Comparison of ENCODE assay signal across 10 cellular contexts in the genomic region with DNA sequence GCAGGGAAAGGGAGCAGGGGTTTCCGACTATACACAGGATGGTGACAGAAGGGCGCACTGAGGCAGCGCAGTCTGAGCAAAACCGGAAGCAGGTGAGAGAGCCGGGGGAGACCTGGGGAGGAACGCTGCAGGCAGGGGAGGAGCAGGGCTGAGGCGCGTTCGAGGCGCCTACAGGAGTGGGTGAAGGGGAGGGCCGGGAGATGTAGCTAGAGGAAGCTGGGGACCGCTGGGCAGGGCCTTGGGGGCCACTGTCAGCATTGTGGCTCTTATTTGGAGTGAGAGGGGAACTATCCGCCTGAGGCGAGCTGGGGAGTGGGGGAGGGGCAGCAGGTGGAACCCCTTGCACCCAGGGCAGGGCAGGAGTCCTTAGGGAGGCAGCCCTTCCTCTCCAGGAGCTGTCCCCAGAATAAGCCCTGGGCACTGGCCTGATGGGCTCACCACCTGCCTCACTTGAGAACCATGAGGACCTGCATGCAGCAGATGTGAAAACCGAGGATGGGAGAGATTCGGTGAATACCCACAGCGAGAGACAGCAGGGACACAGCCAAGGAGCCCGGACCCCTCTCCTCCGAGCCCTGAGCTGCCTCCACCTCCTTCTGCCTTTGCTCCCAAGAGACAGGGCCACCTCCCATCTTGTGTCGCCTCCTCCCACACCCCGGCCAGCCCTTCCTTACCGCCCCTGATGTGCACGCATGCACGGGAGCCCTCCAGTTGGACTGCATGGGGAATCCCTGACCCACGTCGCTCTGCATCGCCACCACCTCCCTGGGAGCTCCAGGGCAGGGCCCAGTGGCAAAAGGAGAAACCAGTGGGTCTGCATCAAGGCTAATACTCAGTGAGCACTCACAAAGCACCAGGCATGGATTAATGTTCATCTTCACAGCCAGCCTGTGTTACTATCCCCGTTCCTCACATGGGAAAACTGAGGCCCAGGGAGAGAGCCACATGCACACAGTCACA. TPM values are rescaled to one million over a fixed set of nuclear protein-coding genes. Genes with fewer than 3 reads are reported as not detected.
DNase-seq lines count a peak whose midpoint lies in the region; ATAC-seq and TF ChIP-seq lines count a peak whose summit lies in the region.
"Had no signal": no experiment of that assay in that cellular context is flagged by ENCODE, and none has a peak within 500 bp of the region (broad histone marks: within the 10 kb centered on the region; RNA-seq: fewer than 3 reads in every experiment).

No MANE protein-coding gene starts in this region.

- no peaks in the 10 kb centered on the region for H3K27me3 ChIP-seq in BE2C

- no peaks in the 10 kb centered on the region for H3K27me3 Mint-ChIP-seq in T-helper 1 cell treated with Interleukin-12 subunit alpha and Interleukin-12 subunit beta and Interleukin-4 antibody, amounts not matched to agents 30 μg/mL and 1 μg/mL, for 36 hours (ENCODE audit: low read depth)
- no peaks in the 10 kb centered on the region for H3K27me3 Mint-ChIP-seq in effector memory CD8-positive, alpha-beta T cell
- no peaks in the 10 kb centered on the region for H3K27me3 Mint-ChIP-seq in stimulated activated memory B cell treated with anti-CD40 and anti-IgM and Interleukin-4, amounts not matched to agents 10 μg/mL and 1 μg/mL and 100 μg/mL, for 72 hours

- peaks cover 1% of the 10 kb centered on the region for H3K36me3 Mint-ChIP-seq in T-helper 1 cell treated with Interleukin-12 subunit alpha and Interleukin-12 subunit beta and Interleukin-4 antibody, amounts not matched to agents 30 μg/mL and 1 μg/mL, for 36 hours (ENCODE audit: low read depth)
- peaks cover 12% of the 10 kb centered on the region for H3K36me3 Mint-ChIP-seq in effector memory CD8-positive, alpha-beta T cell (ENCODE audit: insufficient read depth)
- peaks cover 12% of the 10 kb centered on the region for H3K36me3 Mint-ChIP-seq in stimulated activated memory B cell treated with anti-CD40 and anti-IgM and Interleukin-4, amounts not matched to agents 10 μg/mL and 1 μg/mL and 100 μg/mL, for 72 hours

- peak; percentile 73 for ATAC-seq in effector memory CD8-positive, alpha-beta T cell (replicated peaks)
- peak; percentile 82 for ATAC-seq in stimulated activated memory B cell treated with anti-CD40 and anti-IgM and Interleukin-4, amounts not matched to agents 10 μg/mL and 1 μg/mL and 100 μg/mL, for 72 hours
- ATAC-seq: A549 had no signal

- H3K9me3 Mint-ChIP-seq in T-helper 1 cell treated with Interleukin-12 subunit alpha and Interleukin-12 subunit beta and Interleukin-4 antibody, amounts not matched to agents 30 μg/mL and 1 μg/mL, for 36 hours, result no peaks in the 10 kb centered on the region
- H3K9me3 Mint-ChIP-seq in effector memory CD8-positive, alpha-beta T cell, result no peaks in the 10 kb centered on the region
- H3K9me3 Mint-ChIP-seq in stimulated activated memory B cell treated with anti-CD40 and anti-IgM and Interleukin-4, amounts not matched to agents 10 μg/mL and 1 μg/mL and 100 μg/mL, for 72 hours, result no peaks in the 10 kb centered on the region

- peak; percentile 22 for DNase-seq in NCI-H510A (lab: John Stamatoyannopoulos, UW)
- DNase-seq in NCI-H510A treated with DMSO at 0.1 percent for 48 hours (lab: John Stamatoyannopoulos, UW), result no peak
- DNase-seq in effector memory CD8-positive, alpha-beta T cell, result peak in 1 of 3 experiments; percentile 10
- no peak for DNase-seq in DMS153 (lab: John Stamatoyannopoulos, UW)
- DNase-seq in NCI-H1436 (lab: John Stamatoyannopoulos, UW), result no peak
- DNase-seq in BE2C, result no peak

- no peaks in the 10 kb centered on the region for H3K9me3 ChIP-seq in BE2C
- H3K9me3 ChIP-seq: A549 had no signal

- H3K36me3 ChIP-seq in BE2C, result peaks cover 8% of the 10 kb centered on the region; the same call in 1 of the 2 replicates

- peak overlapping the region; percentile 27 for H3K27ac Mint-ChIP-seq in T-helper 1 cell treated with Interleukin-12 subunit alpha and Interleukin-12 subunit beta and Interleukin-4 antibody, amounts not matched to agents 30 μg/mL and 1 μg/mL, for 36 hours
- peak overlapping the region; percentile 26 to 87 for H3K27ac Mint-ChIP-seq in effector memory CD8-positive, alpha-beta T cell
- H3K27ac Mint-ChIP-seq in stimulated activated memory B cell treated with anti-CD40 and anti-IgM and Interleukin-4, amounts not matched to agents 10 μg/mL and 1 μg/mL and 100 μg/mL, for 72 hours, result peak overlapping the region; percentile 81

- no peak overlapping the region for H3K4me3 Mint-ChIP-seq in T-helper 1 cell treated with Interleukin-12 subunit alpha and Interleukin-12 subunit beta and Interleukin-4 antibody, amounts not matched to agents 30 μg/mL and 1 μg/mL, for 36 hours
- H3K4me3 Mint-ChIP-seq in effector memory CD8-positive, alpha-beta T cell, result peak overlapping the region; percentile 54 to 65
- H3K4me3 Mint-ChIP-seq in stimulated activated memory B cell treated with anti-CD40 and anti-IgM and Interleukin-4, amounts not matched to agents 10 μg/mL and 1 μg/mL and 100 μg/mL, for 72 hours, result peak overlapping the region; percentile 52

- no peak overlapping the region for H3K4me3 ChIP-seq in BE2C (ENCODE audit: low read depth, low read length)
- H3K4me3 ChIP-seq: A549, lung had no signal

- TF ChIP-seq CTCF in BE2C (IDR thresholded peaks at IDR 0.05; ENCODE audit: low read depth, low read length), result no peak

- peaks cover 42% of the 10 kb centered on the region for H3K4me1 Mint-ChIP-seq in T-helper 1 cell treated with Interleukin-12 subunit alpha and Interleukin-12 subunit beta and Interleukin-4 antibody, amounts not matched to agents 30 μg/mL and 1 μg/mL, for 36 hours (ENCODE audit: low read depth)
- peaks cover 48 to 54% of the 10 kb centered on the region in 2 donors for H3K4me1 Mint-ChIP-seq in effector memory CD8-positive, alpha-beta T cell (ENCODE audit: low read depth in 2 of 2)
- H3K4me1 Mint-ChIP-seq in stimulated activated memory B cell treated with anti-CD40 and anti-IgM and Interleukin-4, amounts not matched to agents 10 μg/mL and 1 μg/mL and 100 μg/mL, for 72 hours, result peaks cover 71% of the 10 kb centered on the region

- H3K4me1 ChIP-seq in BE2C, result peaks cover 2% of the 10 kb centered on the region; the same call in 1 of the 2 replicates
- H3K4me1 ChIP-seq: A549 had no signal

RNA-seq across cellular contexts. Expression of a gene that starts 10.3 kb away (rescaled TPM):
- polyA plus RNA-seq in BE2C (2012; ENCODE audit: insufficient read depth, insufficient read length, low read depth), result 226 TPM

RNA-seq across cellular contexts. Expression of a gene that starts 48.4 kb away (rescaled TPM):
- polyA plus RNA-seq in BE2C (2012; ENCODE audit: insufficient read depth, insufficient read length, low read depth), result 1.4 TPM

RNA-seq across cellular contexts. Expression of a gene that starts 56.7 kb away (rescaled TPM):
- 20.5 TPM for polyA plus RNA-seq in BE2C (2012; ENCODE audit: insufficient read depth, insufficient read length, low read depth)
- polyA plus RNA-seq: A549, lung had no signal

Comparison
In these comparisons a context has a peak if more than half of its experiments do, and no peak if none do; other contexts are left out.
1. H3K27ac Mint-ChIP-seq: peak in every context shown above with its lines; median percentile 81 in stimulated activated memory B cell treated with anti-CD40 and anti-IgM and Interleukin-4, amounts not matched to agents 10 μg/mL and 1 μg/mL and 100 μg/mL, for 72 hours; 56 in effector memory CD8-positive, alpha-beta T cell; 27 in T-helper 1 cell treated with Interleukin-12 subunit alpha and Interleukin-12 subunit beta and Interleukin-4 antibody, amounts not matched to agents 30 μg/mL and 1 μg/mL, for 36 hours.